ENCODE assay signal across 25 cellular contexts in genomic region chr6:146224449-146224848, GRCh38.
"Had no signal": no experiment of that assay in that cellular context is flagged by ENCODE, and none has a peak within 500 bp of the region (broad histone marks: within the 10 kb centered on the region; RNA-seq: fewer than 3 reads in every experiment).

No MANE protein-coding gene starts in this region.

- ATAC-seq: natural killer cell; psoas muscle; right lobe of liver; stimulated activated naive B cell treated with anti-CD40 and anti-IgM and Interleukin-4, amounts not matched to agents 10 μg/mL and 1 μg/mL and 100 μg/mL, for 72 hours; stimulated activated naive CD8-positive, alpha-beta T cell treated with anti-CD3 and anti-CD28 coated beads, Interleukin-15, Interleukin-2, amounts not matched to agents 100 U/mL and 50 U/mL, for 24 hours had no signal

- H3K4me1 ChIP-seq: left ventricle myocardium inferior, neural progenitor cell, psoas muscle, right lobe of liver, stomach, testis, thyroid gland, transverse colon, upper lobe of left lung, vagina had no signal

- H3K4me3 ChIP-seq: left ventricle myocardium inferior, lung, neural progenitor cell, ovary, psoas muscle, right lobe of liver, smooth muscle cell, stomach, testis, thyroid gland, transverse colon, upper lobe of left lung, vagina had no signal

- H3K36me3 ChIP-seq: left ventricle myocardium inferior, neural progenitor cell, ovary, right lobe of liver, stomach, thyroid gland, transverse colon, upper lobe of left lung, vagina had no signal

- H3K9me3 ChIP-seq: ovary, psoas muscle, right lobe of liver, stomach, testis, thyroid gland, transverse colon, upper lobe of left lung, vagina had no signal

- H3K27ac ChIP-seq: left ventricle myocardium inferior, neural progenitor cell, ovary, psoas muscle, right lobe of liver, stomach, testis, thyroid gland, transverse colon, upper lobe of left lung, vagina had no signal

- H3K27me3 ChIP-seq: neural progenitor cell, ovary, right lobe of liver, stomach, testis, thyroid gland, transverse colon, upper lobe of left lung, vagina had no signal

- DNase-seq: hypothalamus; immature natural killer cell; islet precursor cell; left ventricle myocardium inferior; mesendoderm; naive B cell; natural killer cell; nephron progenitor cell; ovary; psoas muscle; right lobe of liver; stimulated activated CD4-positive, alpha-beta T cell treated with anti-CD3 and anti-CD28 coated beads, Interleukin-15, amount 100 ng/mL, for 24 hours; stimulated activated CD4-positive, alpha-beta T cell treated with anti-CD3 and anti-CD28 coated beads, Interleukin-2, amount 100 ng/mL, for 24 hours; stimulated activated CD4-positive, alpha-beta T cell treated with anti-CD3 and anti-CD28 coated beads, Interleukin-4, amount 100 ng/mL, for 1 hour; stimulated activated naive B cell treated with anti-CD40 and anti-IgM and Interleukin-4, amounts not matched to agents 10 μg/mL and 1 μg/mL and 100 μg/mL, for 72 hours; stimulated activated naive CD8-positive, alpha-beta T cell treated with anti-CD3 and anti-CD28 coated beads, Interleukin-15, Interleukin-2, amounts not matched to agents 100 U/mL and 50 U/mL, for 24 hours; stomach; testis; thyroid gland; transverse colon; upper lobe of left lung had no signal
